In genomic region chr6:147935656-147936055, GRCh38 we compare ENCODE assay signal across 21 cellular contexts.
DNase-seq lines count a peak whose midpoint lies in the region; ATAC-seq, FAIRE-seq and TF ChIP-seq lines count a peak whose summit lies in the region.
"Had no signal": no experiment of that assay in that cellular context is flagged by ENCODE, and none has a peak within 500 bp of the region (broad histone marks: within the 10 kb centered on the region; RNA-seq: fewer than 3 reads in every experiment).

No MANE protein-coding gene starts in this region.

- TF ChIP-seq CTCF in AG10803 (conservative IDR thresholded peaks at IDR 0.05; ENCODE audit: low read length) = no peak
- no peak for TF ChIP-seq CTCF in astrocyte (IDR thresholded peaks at IDR 0.05; ENCODE audit: insufficient read depth, low read depth, low read length)
- no peak for TF ChIP-seq CTCF in uterus (IDR thresholded peaks at IDR 0.05)

- H3K27me3 ChIP-seq in astrocyte (ENCODE audit: insufficient read depth, low read length) (no peaks in the 10 kb centered on the region), uterus (no peaks in the 10 kb centered on the region)
- H3K27me3 ChIP-seq: BE2C had no signal

- H3K79me2 ChIP-seq in astrocyte (ENCODE audit: insufficient read depth, low read length) = no peaks in the 10 kb centered on the region

- H3K9me3 ChIP-seq in astrocyte (ENCODE audit: insufficient read depth, low read depth, low read length) = no peaks in the 10 kb centered on the region
- no peaks in the 10 kb centered on the region for H3K9me3 ChIP-seq in uterus
- H3K9me3 ChIP-seq: BE2C, Caco-2 had no signal

- no peaks in the 10 kb centered on the region for H3K4me1 ChIP-seq in astrocyte (ENCODE audit: insufficient read depth, low read length)
- no peaks in the 10 kb centered on the region for H3K4me1 ChIP-seq in uterus
- H3K4me1 ChIP-seq: BE2C had no signal

- no peaks in the 10 kb centered on the region for H3K27me3 Mint-ChIP-seq in astrocyte (ENCODE audit: low read depth, unreplicated experiment)
- H3K27me3 Mint-ChIP-seq: CD4-positive, CD25-positive, alpha-beta regulatory T cell; IgD-negative memory B cell had no signal

- H3K36me3 Mint-ChIP-seq in astrocyte (ENCODE audit: low read depth, unreplicated experiment) = no peaks in the 10 kb centered on the region
- H3K36me3 Mint-ChIP-seq: CD4-positive, CD25-positive, alpha-beta regulatory T cell; CD8-positive, alpha-beta memory T cell; IgD-negative memory B cell had no signal

- no peak overlapping the region for H3K9ac ChIP-seq in astrocyte (ENCODE audit: low read length)

- no peaks in the 10 kb centered on the region for H4K20me1 ChIP-seq in astrocyte (ENCODE audit: insufficient read depth, low read length)

- H3K27ac Mint-ChIP-seq in astrocyte (ENCODE audit: unreplicated experiment) = no peak overlapping the region
- H3K27ac Mint-ChIP-seq: CD4-positive, CD25-positive, alpha-beta regulatory T cell; CD8-positive, alpha-beta memory T cell; HFFc6; IgD-negative memory B cell had no signal

- H3K4me2 ChIP-seq in astrocyte (ENCODE audit: low read length) = no peak overlapping the region

- FAIRE-seq in astrocyte (lab: Jason Lieb, UNC) = no peak
- peak; percentile 5 for FAIRE-seq in islet of Langerhans (lab: Jason Lieb, UNC)
- FAIRE-seq: D721Med, HepG2 had no signal

- no peak for ATAC-seq in HG03442 (IDR thresholded peaks at IDR 0.05; ENCODE audit: unreplicated experiment)
- ATAC-seq: HCT116, HepG2 had no signal

- intact Hi-C loops in uterus (cut with DNase I; ENCODE audit: low total_unique reads) = no loop called here
- intact Hi-C loops in head of caudate nucleus (cut with DNase I) = no loop called here

- H3K27ac ChIP-seq in astrocyte (ENCODE audit: low read depth, low read length) (no peak overlapping the region), uterus (no peak overlapping the region)

- no peak for TF ChIP-seq POLR2A in uterus (IDR thresholded peaks at IDR 0.05)

- H3K9me3 Mint-ChIP-seq in astrocyte (ENCODE audit: unreplicated experiment) = no peaks in the 10 kb centered on the region

- H3K4me1 Mint-ChIP-seq in astrocyte (ENCODE audit: low read depth, unreplicated experiment) = no peaks in the 10 kb centered on the region
- H3K4me1 Mint-ChIP-seq: CD4-positive, CD25-positive, alpha-beta regulatory T cell; CD8-positive, alpha-beta memory T cell had no signal

- H3K4me3 ChIP-seq in AG10803 (ENCODE audit: low read length) (no peak overlapping the region), astrocyte (ENCODE audit: insufficient read depth, low read depth, low read length) (no peak overlapping the region), uterus (no peak overlapping the region)

- H3K36me3 ChIP-seq in astrocyte (ENCODE audit: insufficient read depth, low read length) = no peaks in the 10 kb centered on the region
- H3K36me3 ChIP-seq in uterus = no peaks in the 10 kb centered on the region
- H3K36me3 ChIP-seq: BE2C had no signal

- H3K4me3 Mint-ChIP-seq in astrocyte (ENCODE audit: unreplicated experiment) = no peak overlapping the region
- H3K4me3 Mint-ChIP-seq: CD4-positive, CD25-positive, alpha-beta regulatory T cell; CD8-positive, alpha-beta memory T cell; HFFc6; IgD-negative memory B cell had no signal

- no peak overlapping the region for H2AFZ ChIP-seq in astrocyte (ENCODE audit: low read depth, low read length)

- DNase-seq in AG10803 (ENCODE audit: low read depth) (peak; percentile 5), astrocyte (ENCODE audit: low read depth) (peak; percentile 12), DMS79 (lab: John Stamatoyannopoulos, UW) (no peak), uterus (no peak), head of caudate nucleus (no peak)
- DNase-seq: 8988T; BE2C; C1 segment of cervical spinal cord; Caco-2; CD4-positive, CD25-positive, alpha-beta regulatory T cell; CD8-positive, alpha-beta memory T cell; GF-D8; GOT3; H7; HFFc6 had no signal

Comparison
In these comparisons a context has a peak if more than half of its experiments do, and no peak if none do; other contexts are left out.
1. DNase-seq: peak in AG10803 (single experiment) and astrocyte (single experiment); none in DMS79 (single experiment), uterus (0 of 2) and head of caudate nucleus (0 of 42).